8 cellular contexts compared by ENCODE assay signal in genomic region chr11:114036156-114036811, GRCh38. TPM values are rescaled to one million over a fixed set of nuclear protein-coding genes. Genes with fewer than 3 reads are reported as not detected.
DNase-seq lines count a peak whose midpoint lies in the region; ATAC-seq and TF ChIP-seq lines count a peak whose summit lies in the region.

No MANE protein-coding gene starts in this region.

- H3K27me3 Mint-ChIP-seq in neural crest cell (ENCODE audit: low read depth) = no peaks in the 10 kb centered on the region

- H3K27me3 ChIP-seq in Peyer's patch (no peaks in the 10 kb centered on the region), foreskin keratinocyte (peaks cover 26% of the 10 kb centered on the region)

- peak; percentile 41 to 94 (median 82) for TF ChIP-seq CTCF in Peyer's patch (IDR thresholded peaks at IDR 0.05)
- peak; percentile 83 for TF ChIP-seq CTCF in foreskin keratinocyte (conservative IDR thresholded peaks at IDR 0.05)
- TF ChIP-seq CTCF in neural crest cell (conservative IDR thresholded peaks at IDR 0.05) = peak; percentile 90

- ATAC-seq in foreskin keratinocyte = peak; percentile 76

- H3K9me3 Mint-ChIP-seq in neural crest cell = no peaks in the 10 kb centered on the region

- H3K4me1 Mint-ChIP-seq in neural crest cell = peaks cover 28% of the 10 kb centered on the region

- no peaks in the 10 kb centered on the region for H3K36me3 ChIP-seq in Peyer's patch

- no peaks in the 10 kb centered on the region for H3K36me3 Mint-ChIP-seq in neural crest cell (ENCODE audit: low read depth)

- H3K27ac ChIP-seq in Peyer's patch (peak overlapping the region; percentile 0 to 60 (median 34)), foreskin keratinocyte (no peak overlapping the region)

- H3K4me3 Mint-ChIP-seq in neural crest cell = no peak overlapping the region

- no peaks in the 10 kb centered on the region for H3K9me3 ChIP-seq in Peyer's patch

- DNase-seq in A172 (ENCODE audit: low spot score) (peak; percentile 32), GOT3 (lab: John Stamatoyannopoulos, UW) (peak; percentile 11), Peyer's patch (peak; percentile 62 to 92 (median 85)), activated gamma-delta T cell (lab: John Stamatoyannopoulos, UW) (peak; percentile 26), foreskin keratinocyte (no peak), neural crest cell (ENCODE audit: low read depth, low spot score) (peak; percentile 86), superior temporal gyrus (ENCODE audit: extremely low spot score) (peak; percentile 76), COR-L47 (lab: John Stamatoyannopoulos, UW) (no peak)

- no peak for TF ChIP-seq POLR2A in Peyer's patch (IDR thresholded peaks at IDR 0.05)

- peaks cover 0 to 4% (median 0%) of the 10 kb centered on the region in 4 donors for H3K4me1 ChIP-seq in Peyer's patch
- no peaks in the 10 kb centered on the region for H3K4me1 ChIP-seq in foreskin keratinocyte

- H3K4me3 ChIP-seq in Peyer's patch = peak overlapping the region in 3 of 4 donors; percentile 3 to 41 (median 39)

- no peak overlapping the region for H3K27ac Mint-ChIP-seq in neural crest cell (ENCODE audit: unreplicated experiment)

RNA-seq across cellular contexts. Expression of gene ZBTB16, which starts 23.2 kb away (rescaled TPM):
- not detected in 2 replicates for total RNA-seq in A172 (2014; rRNA removed; shearing (Covaris generic))
- total RNA-seq in Peyer's patch (100 to 1,000 TPM in 3 of 4 donors, 10 to 100 TPM in 1; 84.8 to 257 (median 155) TPM), foreskin keratinocyte (not detected in 2 replicates), neural crest cell (36.6 and 39.4 TPM in 2 replicates)
- not detected in 2 replicates for polyA plus RNA-seq in foreskin keratinocyte

Comparison
In these comparisons a context has a peak if more than half of its experiments do, and no peak if none do; other contexts are left out.
1. DNase-seq: peak in A172 (single experiment), GOT3 (single experiment), Peyer's patch (3 of 3), activated gamma-delta T cell (single experiment), neural crest cell (single experiment) and superior temporal gyrus (single experiment); none in foreskin keratinocyte (0 of 2) and COR-L47 (single experiment).
2. RNA of gene ZBTB16, which starts 23.2 kb away (total RNA-seq): 84.8 to 257 TPM in Peyer's patch and 36.6 to 39.4 TPM in neural crest cell; not detected in A172 and not detected in foreskin keratinocyte; every median in the first group is over 10 times any median in the second.
3. Peak in every context shown above with its lines, with median percentiles within 50 percentile points of each other: CTCF ChIP-seq.